20 cellular contexts compared by ENCODE assay signal in the genomic region with DNA sequence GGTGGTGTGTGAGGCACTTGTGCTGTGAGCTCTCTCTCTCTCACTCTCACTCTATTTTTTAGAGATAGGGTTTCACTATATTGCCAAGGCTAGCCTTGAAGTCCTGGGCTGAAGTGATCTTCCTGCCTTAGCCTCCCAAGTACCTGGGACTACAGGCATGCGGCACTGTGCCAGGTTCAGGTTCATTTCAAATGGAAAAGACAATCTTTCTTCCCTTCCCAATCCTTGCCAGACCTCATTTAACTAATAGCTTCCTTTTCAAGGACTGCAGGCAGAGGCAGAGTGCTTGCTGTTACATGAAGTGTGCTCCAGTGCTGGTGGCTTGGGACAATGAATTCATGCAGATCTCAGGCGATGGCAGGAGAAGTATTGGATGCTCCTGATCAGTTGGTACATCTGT.
A peak's percentile ranks its signal among the peaks of the same experiment; 100 is the strongest.
DNase-seq lines count a peak whose midpoint lies in the region; ATAC-seq, FAIRE-seq and TF ChIP-seq lines count a peak whose summit lies in the region.
"Had no signal": no experiment of that assay in that cellular context is flagged by ENCODE, and none has a peak within 500 bp of the region (broad histone marks: within the 10 kb centered on the region; RNA-seq: fewer than 3 reads in every experiment).

No MANE protein-coding gene starts in this region.

- no peak overlapping the region for H2AFZ ChIP-seq in mesenchymal stem cell (ENCODE audit: low read depth, low read length)

- no peaks in the 10 kb centered on the region for H3K79me1 ChIP-seq in mesenchymal stem cell (replicated peaks; ENCODE audit: low read length, poor library complexity, severe bottlenecking)

- peaks cover 2% of the 10 kb centered on the region for H3K36me3 Mint-ChIP-seq in T-helper 17 cell (ENCODE audit: low read depth)

- no peak overlapping the region for H4K8ac ChIP-seq in mesenchymal stem cell (ENCODE audit: low read length)

- no peak for TF ChIP-seq CTCF in esophagus muscularis mucosa (IDR thresholded peaks at IDR 0.05)

- H3K27ac ChIP-seq in mesenchymal stem cell (ENCODE audit: low read length, poor library complexity, severe bottlenecking) (no peak overlapping the region), small intestine (ENCODE audit: low read depth in 1 of 2, low read length in 1 of 2) (peak overlapping the region in 1 of 2 donors; percentile 29), esophagus muscularis mucosa (replicated peaks in 1 of 4) (no peak overlapping the region)
- H3K27ac ChIP-seq: ascending aorta, gastroesophageal sphincter had no signal

- H3K4me2 ChIP-seq in mesenchymal stem cell (ENCODE audit: low read length, poor library complexity, severe bottlenecking) = no peak overlapping the region
- H3K4me2 ChIP-seq: SK-N-SH had no signal

- H3K18ac ChIP-seq in mesenchymal stem cell (ENCODE audit: low read depth in 1 of 2, low read length in 2 of 2) = no peak overlapping the region

- no peak for TF ChIP-seq EP300 in esophagus muscularis mucosa (IDR thresholded peaks at IDR 0.05)

- no peak overlapping the region for H2BK120ac ChIP-seq in mesenchymal stem cell (ENCODE audit: low read depth, low read length)

- no peak overlapping the region for H4K91ac ChIP-seq in mesenchymal stem cell (ENCODE audit: low read length)

- peak overlapping the region; percentile 24 for H3K27ac Mint-ChIP-seq in T-helper 17 cell
- H3K27ac Mint-ChIP-seq: T-helper 2 cell treated with Interferon-gamma antibody and Interleukin-4, amounts not matched to agents 5 μg/mL and 100 μg/mL, for 36 hours had no signal

- H3K4me3 Mint-ChIP-seq in T-helper 17 cell = no peak overlapping the region
- H3K4me3 Mint-ChIP-seq: T-helper 2 cell treated with Interferon-gamma antibody and Interleukin-4, amounts not matched to agents 5 μg/mL and 100 μg/mL, for 36 hours had no signal

- H3K27me3 ChIP-seq in mesenchymal stem cell (ENCODE audit: control insufficient read depth in 1 of 2, insufficient read depth in 1 of 2, low read length in 2 of 2) = peaks cover 3 to 7% of the 10 kb centered on the region in 2 experiments
- no peaks in the 10 kb centered on the region for H3K27me3 ChIP-seq in small intestine (ENCODE audit: control insufficient read depth in 2 of 2, insufficient read depth in 2 of 2, low read length in 2 of 2)
- no peaks in the 10 kb centered on the region for H3K27me3 ChIP-seq in esophagus muscularis mucosa
- H3K27me3 ChIP-seq: ascending aorta, gastroesophageal sphincter, uterus had no signal

- no peak overlapping the region for H2BK12ac ChIP-seq in mesenchymal stem cell (ENCODE audit: low read length in 2 of 2)

- ATAC-seq in T-helper 17 cell = no peak
- ATAC-seq: esophagus mucosa, gastroesophageal sphincter had no signal

- H3K4me3 ChIP-seq in mesenchymal stem cell (ENCODE audit: insufficient read depth in 1 of 2, low read depth in 1 of 2, low read length in 2 of 2) (no peak overlapping the region), small intestine (ENCODE audit: low read depth in 1 of 2, low read length in 2 of 2) (no peak overlapping the region), esophagus muscularis mucosa (no peak overlapping the region)
- H3K4me3 ChIP-seq: ascending aorta, gastroesophageal sphincter, uterus had no signal

- no peaks in the 10 kb centered on the region for H3K27me3 Mint-ChIP-seq in T-helper 17 cell

- H2BK15ac ChIP-seq in mesenchymal stem cell (ENCODE audit: low read depth, poor library complexity, severe bottlenecking) = peak overlapping the region; percentile 15

- no peak overlapping the region for H3K23ac ChIP-seq in mesenchymal stem cell (ENCODE audit: low read length in 2 of 2)

- peaks cover 3% of the 10 kb centered on the region for H3K4me1 ChIP-seq in mesenchymal stem cell (ENCODE audit: control insufficient read depth, insufficient read depth, low read depth, low read length)
- peaks cover 0 to 2% of the 10 kb centered on the region in 2 donors for H3K4me1 ChIP-seq in small intestine (ENCODE audit: control insufficient read depth in 2 of 2, insufficient read depth in 1 of 2, low read depth in 1 of 2, low read length in 1 of 2)
- H3K4me1 ChIP-seq in esophagus muscularis mucosa = no peaks in the 10 kb centered on the region
- H3K4me1 ChIP-seq: ascending aorta, gastroesophageal sphincter, uterus had no signal

- peaks cover 7% of the 10 kb centered on the region for H3K4me1 Mint-ChIP-seq in T-helper 17 cell

- H3K36me3 ChIP-seq in mesenchymal stem cell (ENCODE audit: control insufficient read depth in 1 of 2, insufficient read depth in 2 of 2, low read depth in 1 of 2, low read length in 2 of 2) = no peaks in the 10 kb centered on the region
- no peaks in the 10 kb centered on the region for H3K36me3 ChIP-seq in small intestine (ENCODE audit: control insufficient read depth in 2 of 2, insufficient read depth in 2 of 2, low read length in 2 of 2)
- no peaks in the 10 kb centered on the region for H3K36me3 ChIP-seq in esophagus muscularis mucosa
- H3K36me3 ChIP-seq: ascending aorta, gastroesophageal sphincter, uterus had no signal

- TF ChIP-seq POLR2A in esophagus muscularis mucosa (IDR thresholded peaks at IDR 0.05; ENCODE audit: low read depth) = no peak

- no peak overlapping the region for H3K9ac ChIP-seq in mesenchymal stem cell (ENCODE audit: low read length)
- H3K9ac ChIP-seq: SK-N-SH had no signal

- intact Hi-C loops in esophagus muscularis mucosa (cut with DNase I) = no loop called here

- no peak overlapping the region for H3K14ac ChIP-seq in mesenchymal stem cell (ENCODE audit: low read length in 2 of 2)

- H3K4ac ChIP-seq in mesenchymal stem cell (ENCODE audit: low read depth in 1 of 2, low read length in 2 of 2) = no peak overlapping the region

- DNase-seq in NCI-H2171 treated with DMSO at 0.1 percent for 48 hours (lab: John Stamatoyannopoulos, UW) (peak; percentile 23), NCI-H2171 (lab: John Stamatoyannopoulos, UW) (no peak), T-helper 17 cell (no peak), mesenchymal stem cell (no peak), small intestine (peak; percentile 42), SHP77 (lab: John Stamatoyannopoulos, UW) (no peak), NCI-H446 (lab: John Stamatoyannopoulos, UW) (no peak), esophagus muscularis mucosa (ENCODE audit: extremely low spot score) (no peak)
- DNase-seq: activated CD4-positive, CD25-positive, alpha-beta regulatory T cell; activated naive CD4-positive, alpha-beta T cell treated with anti-CD3 and anti-CD28 coated beads, Interleukin-2, amount 50 U/mL, for 16 hours; activated T-cell treated with anti-CD3 and anti-CD28 coated beads, Interleukin-2, amount 50 U/mL, for 48 hours; cerebellar nuclear complex; COR-L47; SK-N-SH; stimulated activated CD4-positive, alpha-beta T cell treated with anti-CD3 and anti-CD28 coated beads, Interleukin-12 subunit alpha, Interleukin-12 subunit beta, amount 100 ng/mL, for 4 hours; uterus had no signal

- no peak overlapping the region for H2AK5ac ChIP-seq in mesenchymal stem cell (ENCODE audit: low read length, severe bottlenecking)

- WGBS in mesenchymal stem cell = 41% methylated on average over 2 of the region's 2 CpGs
- 17 to 53% (median 37%) methylated on average over 2 of the region's 2 CpGs for WGBS in small intestine, 3 donors
- WGBS in esophagus muscularis mucosa = 83% methylated on average over 2 of the region's 2 CpGs

- FAIRE-seq in small intestine (lab: Jason Lieb, UNC) = no peak

- H3K9me3 ChIP-seq in T-helper 17 cell (ENCODE audit: control insufficient read depth, low read length, poor library complexity, severe bottlenecking) (no peaks in the 10 kb centered on the region), mesenchymal stem cell (ENCODE audit: control insufficient read depth, low read length) (no peaks in the 10 kb centered on the region), small intestine (ENCODE audit: control insufficient read depth, low read depth) (no peaks in the 10 kb centered on the region), esophagus muscularis mucosa (no peaks in the 10 kb centered on the region)
- H3K9me3 ChIP-seq: ascending aorta, gastroesophageal sphincter, SK-N-SH, uterus had no signal

- no peak overlapping the region for H2BK5ac ChIP-seq in mesenchymal stem cell (ENCODE audit: low read depth, low read length, poor library complexity, severe bottlenecking)

Comparison
In these comparisons a context has a peak if more than half of its experiments do, and no peak if none do; other contexts are left out.
1. DNase-seq: peak in NCI-H2171 treated with DMSO at 0.1 percent for 48 hours (single experiment) and small intestine (single experiment); none in NCI-H2171 (single experiment), T-helper 17 cell (0 of 3), mesenchymal stem cell (single experiment), SHP77 (0 of 2), NCI-H446 (0 of 2) and esophagus muscularis mucosa (single experiment).